12 cellular contexts compared by ENCODE assay signal in genomic region chr2:25894135-25894830, GRCh38. TPM values are rescaled to one million over a fixed set of nuclear protein-coding genes. Genes with fewer than 3 reads are reported as not detected.
DNase-seq lines count a peak whose midpoint lies in the region; ATAC-seq, FAIRE-seq and TF ChIP-seq lines count a peak whose summit lies in the region.
"Had no signal": no experiment of that assay in that cellular context is flagged by ENCODE, and none has a peak within 500 bp of the region (broad histone marks: within the 10 kb centered on the region; RNA-seq: fewer than 3 reads in every experiment).

No MANE protein-coding gene starts in this region.

- H3K36me3 ChIP-seq in GM23338 (ENCODE audit: insufficient read depth) = no peaks in the 10 kb centered on the region
- H3K36me3 ChIP-seq: left lung, upper lobe of left lung had no signal

- H3K27ac Mint-ChIP-seq in GM23338 (no peak overlapping the region), CD14-positive monocyte (no peak overlapping the region)

- no peaks in the 10 kb centered on the region for H3K36me3 Mint-ChIP-seq in GM23338 (ENCODE audit: low read depth)
- no peaks in the 10 kb centered on the region for H3K36me3 Mint-ChIP-seq in CD14-positive monocyte

- FAIRE-seq in RCC 7860 (lab: Jason Lieb, UNC) = no peak

- H3K4me1 Mint-ChIP-seq in GM23338 (peaks cover 7% of the 10 kb centered on the region), CD14-positive monocyte (peaks cover 6% of the 10 kb centered on the region)

- intact Hi-C loops in CD14-positive monocyte (cut with micrococcal nuclease) = no loop called here

- ATAC-seq in GM23338 (no peak), GM21576 (IDR thresholded peaks at IDR 0.05; ENCODE audit: unreplicated experiment) (no peak), GM18502 (IDR thresholded peaks at IDR 0.05; ENCODE audit: poor library complexity, unreplicated experiment) (no peak)
- ATAC-seq: left lung had no signal

- no peaks in the 10 kb centered on the region for H3F3A ChIP-seq in GM23338 (replicated peaks; ENCODE audit: low read depth)

- H3K27ac ChIP-seq in GM23338 (ENCODE audit: low read depth) = no peak overlapping the region
- H3K27ac ChIP-seq: left lung, upper lobe of left lung had no signal

- peaks cover 7% of the 10 kb centered on the region; the same call in 1 of the 2 replicates for H3K4me1 ChIP-seq in GM23338 (ENCODE audit: insufficient read depth)
- H3K4me1 ChIP-seq: left lung, upper lobe of left lung had no signal

- H3K4me2 ChIP-seq in GM23338 = no peak overlapping the region

- no peak for DNase-seq in GM23338 (ENCODE audit: low spot score)
- peak; percentile 62 for DNase-seq in RPMI7951 (ENCODE audit: low read depth)
- DNase-seq in fibroblast of pulmonary artery (ENCODE audit: low read depth) = peak; percentile 77
- DNase-seq in pulmonary artery endothelial cell (ENCODE audit: low read depth, low spot score) = peak; percentile 55
- DNase-seq in CD14-positive monocyte (ENCODE audit: low spot score) = no peak
- no peak for DNase-seq in RCC 7860 (ENCODE audit: low spot score)
- DNase-seq: erythroblast, left lung, NCI-H510A treated with DMSO at 0.1 percent for 48 hours, upper lobe of left lung had no signal

- no peaks in the 10 kb centered on the region for H3K9me2 ChIP-seq in GM23338 (ENCODE audit: insufficient read depth)

- H3K27me3 ChIP-seq in GM23338 (ENCODE audit: insufficient read depth) = no peaks in the 10 kb centered on the region
- H3K27me3 ChIP-seq: left lung, upper lobe of left lung had no signal

- H3K79me2 ChIP-seq in GM23338 (replicated peaks; ENCODE audit: insufficient read depth) = no peaks in the 10 kb centered on the region

- H2AFZ ChIP-seq in GM23338 = peak overlapping the region; percentile 83

- H3K4me3 Mint-ChIP-seq in GM23338 = no peak overlapping the region
- H3K4me3 Mint-ChIP-seq in CD14-positive monocyte = no peak overlapping the region

- H3K27me3 Mint-ChIP-seq in GM23338 (ENCODE audit: insufficient read depth, low read depth, poor library complexity) = peaks cover 10% of the 10 kb centered on the region
- H3K27me3 Mint-ChIP-seq in CD14-positive monocyte (ENCODE audit: low read depth in 3 of 3) = peaks cover 0 to 4% (median 3%) of the 10 kb centered on the region in 3 donors

- H3K4me3 ChIP-seq in GM23338 (no peak overlapping the region), fibroblast of pulmonary artery (replicated peaks; ENCODE audit: low read depth, low read length) (no peak overlapping the region)
- H3K4me3 ChIP-seq: left lung, upper lobe of left lung had no signal

- no peaks in the 10 kb centered on the region; the same call in 2 of the 3 replicates for H3K9me3 Mint-ChIP-seq in GM23338
- no peaks in the 10 kb centered on the region for H3K9me3 Mint-ChIP-seq in CD14-positive monocyte

- H4K20me1 ChIP-seq in GM23338 (replicated peaks; ENCODE audit: insufficient read depth) = no peaks in the 10 kb centered on the region; the same call in 1 of the 2 replicates

- TF ChIP-seq CTCF in GM23338 (conservative IDR thresholded peaks at IDR 0.05; ENCODE audit: low read depth in 2 of 2) (no peak), fibroblast of pulmonary artery (IDR thresholded peaks at IDR 0.05; ENCODE audit: low read length, missing control alignments) (no peak), CD14-positive monocyte (IDR thresholded peaks at IDR 0.05) (no peak)

TF ChIP-seq in GM23338, 12 proteins besides CTCF, POLR2A, EP300 and RAD21 (continues in another document):
- TF ChIP-seq, protein P1, sequence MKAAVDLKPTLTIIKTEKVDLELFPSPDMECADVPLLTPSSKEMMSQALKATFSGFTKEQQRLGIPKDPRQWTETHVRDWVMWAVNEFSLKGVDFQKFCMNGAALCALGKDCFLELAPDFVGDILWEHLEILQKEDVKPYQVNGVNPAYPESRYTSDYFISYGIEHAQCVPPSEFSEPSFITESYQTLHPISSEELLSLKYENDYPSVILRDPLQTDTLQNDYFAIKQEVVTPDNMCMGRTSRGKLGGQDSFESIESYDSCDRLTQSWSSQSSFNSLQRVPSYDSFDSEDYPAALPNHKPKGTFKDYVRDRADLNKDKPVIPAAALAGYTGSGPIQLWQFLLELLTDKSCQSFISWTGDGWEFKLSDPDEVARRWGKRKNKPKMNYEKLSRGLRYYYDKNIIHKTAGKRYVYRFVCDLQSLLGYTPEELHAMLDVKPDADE (IDR thresholded peaks at IDR 0.05) = no peak
- TF ChIP-seq ZNF331 (CRISPR knock-in tag; IDR thresholded peaks at IDR 0.05; ENCODE audit: low read depth) (no peak), JUNB (IDR thresholded peaks at IDR 0.05; ENCODE audit: unreplicated experiment) (no peak), NANOG (IDR thresholded peaks at IDR 0.05; ENCODE audit: borderline replicate concordance) (no peak), ZNF114 (CRISPR knock-in tag; IDR thresholded peaks at IDR 0.05) (no peak), POLR2AphosphoS5 (IDR thresholded peaks at IDR 0.05; ENCODE audit: low read depth) (no peak), EZH2 (IDR thresholded peaks at IDR 0.05; ENCODE audit: low read depth, unreplicated experiment) (no peak), CREB1 (CRISPR knock-in tag; IDR thresholded peaks at IDR 0.05; ENCODE audit: low read depth) (no peak), EZH2phosphoT487 (IDR thresholded peaks at IDR 0.05; ENCODE audit: unreplicated experiment) (no peak)
- TF ChIP-seq, protein P2, sequence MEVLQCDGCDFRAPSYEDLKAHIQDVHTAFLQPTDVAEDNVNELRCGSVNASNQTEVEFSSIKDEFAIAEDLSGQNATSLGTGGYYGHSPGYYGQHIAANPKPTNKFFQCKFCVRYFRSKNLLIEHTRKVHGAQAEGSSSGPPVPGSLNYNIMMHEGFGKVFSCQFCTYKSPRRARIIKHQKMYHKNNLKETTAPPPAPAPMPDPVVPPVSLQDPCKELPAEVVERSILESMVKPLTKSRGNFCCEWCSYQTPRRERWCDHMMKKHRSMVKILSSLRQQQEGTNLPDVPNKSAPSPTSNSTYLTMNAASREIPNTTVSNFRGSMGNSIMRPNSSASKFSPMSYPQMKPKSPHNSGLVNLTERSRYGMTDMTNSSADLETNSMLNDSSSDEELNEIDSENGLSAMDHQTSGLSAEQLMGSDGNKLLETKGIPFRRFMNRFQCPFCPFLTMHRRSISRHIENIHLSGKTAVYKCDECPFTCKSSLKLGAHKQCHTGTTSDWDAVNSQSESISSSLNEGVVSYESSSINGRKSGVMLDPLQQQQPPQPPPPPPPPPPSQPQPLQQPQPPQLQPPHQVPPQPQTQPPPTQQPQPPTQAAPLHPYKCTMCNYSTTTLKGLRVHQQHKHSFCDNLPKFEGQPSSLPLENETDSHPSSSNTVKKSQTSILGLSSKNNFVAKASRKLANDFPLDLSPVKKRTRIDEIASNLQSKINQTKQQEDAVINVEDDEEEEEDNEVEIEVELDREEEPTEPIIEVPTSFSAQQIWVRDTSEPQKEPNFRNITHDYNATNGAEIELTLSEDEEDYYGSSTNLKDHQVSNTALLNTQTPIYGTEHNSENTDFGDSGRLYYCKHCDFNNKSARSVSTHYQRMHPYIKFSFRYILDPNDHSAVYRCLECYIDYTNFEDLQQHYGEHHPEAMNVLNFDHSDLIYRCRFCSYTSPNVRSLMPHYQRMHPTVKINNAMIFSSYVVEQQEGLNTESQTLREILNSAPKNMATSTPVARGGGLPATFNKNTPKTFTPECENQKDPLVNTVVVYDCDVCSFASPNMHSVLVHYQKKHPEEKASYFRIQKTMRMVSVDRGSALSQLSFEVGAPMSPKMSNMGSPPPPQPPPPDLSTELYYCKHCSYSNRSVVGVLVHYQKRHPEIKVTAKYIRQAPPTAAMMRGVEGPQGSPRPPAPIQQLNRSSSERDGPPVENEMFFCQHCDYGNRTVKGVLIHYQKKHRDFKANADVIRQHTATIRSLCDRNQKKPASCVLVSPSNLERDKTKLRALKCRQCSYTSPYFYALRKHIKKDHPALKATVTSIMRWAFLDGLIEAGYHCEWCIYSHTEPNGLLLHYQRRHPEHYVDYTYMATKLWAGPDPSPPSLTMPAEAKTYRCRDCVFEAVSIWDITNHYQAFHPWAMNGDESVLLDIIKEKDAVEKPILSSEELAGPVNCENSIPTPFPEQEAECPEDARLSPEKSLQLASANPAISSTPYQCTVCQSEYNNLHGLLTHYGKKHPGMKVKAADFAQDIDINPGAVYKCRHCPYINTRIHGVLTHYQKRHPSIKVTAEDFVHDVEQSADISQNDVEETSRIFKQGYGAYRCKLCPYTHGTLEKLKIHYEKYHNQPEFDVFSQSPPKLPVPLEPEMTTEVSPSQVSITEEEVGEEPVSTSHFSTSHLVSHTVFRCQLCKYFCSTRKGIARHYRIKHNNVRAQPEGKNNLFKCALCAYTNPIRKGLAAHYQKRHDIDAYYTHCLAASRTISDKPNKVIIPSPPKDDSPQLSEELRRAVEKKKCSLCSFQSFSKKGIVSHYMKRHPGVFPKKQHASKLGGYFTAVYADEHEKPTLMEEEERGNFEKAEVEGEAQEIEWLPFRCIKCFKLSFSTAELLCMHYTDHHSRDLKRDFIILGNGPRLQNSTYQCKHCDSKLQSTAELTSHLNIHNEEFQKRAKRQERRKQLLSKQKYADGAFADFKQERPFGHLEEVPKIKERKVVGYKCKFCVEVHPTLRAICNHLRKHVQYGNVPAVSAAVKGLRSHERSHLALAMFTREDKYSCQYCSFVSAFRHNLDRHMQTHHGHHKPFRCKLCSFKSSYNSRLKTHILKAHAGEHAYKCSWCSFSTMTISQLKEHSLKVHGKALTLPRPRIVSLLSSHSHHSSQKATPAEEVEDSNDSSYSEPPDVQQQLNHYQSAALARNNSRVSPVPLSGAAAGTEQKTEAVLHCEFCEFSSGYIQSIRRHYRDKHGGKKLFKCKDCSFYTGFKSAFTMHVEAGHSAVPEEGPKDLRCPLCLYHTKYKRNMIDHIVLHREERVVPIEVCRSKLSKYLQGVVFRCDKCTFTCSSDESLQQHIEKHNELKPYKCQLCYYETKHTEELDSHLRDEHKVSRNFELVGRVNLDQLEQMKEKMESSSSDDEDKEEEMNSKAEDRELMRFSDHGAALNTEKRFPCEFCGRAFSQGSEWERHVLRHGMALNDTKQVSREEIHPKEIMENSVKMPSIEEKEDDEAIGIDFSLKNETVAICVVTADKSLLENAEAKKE (CRISPR knock-in tag; IDR thresholded peaks at IDR 0.05) = no peak

RNA-seq across cellular contexts. Expression of gene ASXL2, which starts 16.0 kb away (rescaled TPM):
- 21.8 and 22.4 TPM in 2 replicates for total RNA-seq in GM23338 (2014; rRNA removed; shearing (Covaris generic))
- polyA plus RNA-seq in GM23338 (2016; fragmentation: Nextera tagmentation; extraction: Ambion mirVana) (6.6 and 7.0 TPM in 2 replicates), CD14-positive monocyte (10 to 100 TPM in 1 of 2 donors, 1 to 10 TPM in 1; 3.6 to 13.4 TPM)
- total RNA-seq in RPMI7951 (2014; rRNA removed; shearing (Covaris generic)) = 8.2 and 11.3 TPM in 2 replicates
- total RNA-seq in pulmonary artery endothelial cell = 5.1 and 6.6 TPM in 2 replicates

Comparison
In these comparisons a context has a peak if more than half of its experiments do, and no peak if none do; other contexts are left out.
1. DNase-seq: peak in RPMI7951 (single experiment), fibroblast of pulmonary artery (single experiment) and pulmonary artery endothelial cell (single experiment); none in GM23338 (single experiment), CD14-positive monocyte (single experiment) and RCC 7860 (single experiment).